20 cellular contexts compared by ENCODE assay signal in genomic region chr2:56648802-56649201, GRCh38.
"Had no signal": no experiment of that assay in that cellular context is flagged by ENCODE, and none has a peak within 500 bp of the region (broad histone marks: within the 10 kb centered on the region; RNA-seq: fewer than 3 reads in every experiment).

No MANE protein-coding gene starts in this region.

- H3K27me3 Mint-ChIP-seq: activated B cell treated with CpG ODN at 0.5 μM for 24 hours; activated CD4-positive, alpha-beta memory T cell treated with anti-CD3 and anti-CD28 coated beads for 36 hours; activated CD4-positive, alpha-beta T cell treated with anti-CD3 and anti-CD28 coated beads, Interleukin-2, amount 10 ng/mL, durations not matched to agents 24 days and 14 days; activated naive CD8-positive, alpha-beta T cell treated with anti-CD3 and anti-CD28 coated beads, Interleukin-2, amount 50 U/mL, for 24 hours had no signal

- H3K4me3 Mint-ChIP-seq: activated B cell treated with CpG ODN at 0.5 μM for 24 hours; activated CD4-positive, alpha-beta memory T cell treated with anti-CD3 and anti-CD28 coated beads for 36 hours; activated CD4-positive, alpha-beta T cell treated with anti-CD3 and anti-CD28 coated beads, Interleukin-2, amount 10 ng/mL, durations not matched to agents 24 days and 14 days; activated naive CD8-positive, alpha-beta T cell treated with anti-CD3 and anti-CD28 coated beads, Interleukin-2, amount 50 U/mL, for 24 hours; activated T-cell treated with anti-CD3 and anti-CD28 coated beads, Interleukin-2, amount 50 U/mL, for 4 hours had no signal

- H3K9me3 Mint-ChIP-seq: activated B cell treated with CpG ODN at 0.5 μM for 24 hours; activated naive CD8-positive, alpha-beta T cell treated with anti-CD3 and anti-CD28 coated beads, Interleukin-2, amount 50 U/mL, for 24 hours had no signal

- H3K4me1 Mint-ChIP-seq: activated B cell treated with CpG ODN at 0.5 μM for 24 hours; activated CD4-positive, alpha-beta T cell treated with anti-CD3 and anti-CD28 coated beads, Interleukin-2, amount 10 ng/mL, durations not matched to agents 24 days and 14 days; activated naive CD8-positive, alpha-beta T cell treated with anti-CD3 and anti-CD28 coated beads, Interleukin-2, amount 50 U/mL, for 24 hours had no signal

- ATAC-seq: activated naive CD4-positive, alpha-beta T cell treated with anti-CD3 and anti-CD28 coated beads, Interleukin-2, amount 50 U/mL, for 72 hours; activated naive CD8-positive, alpha-beta T cell treated with anti-CD3 and anti-CD28 coated beads, Interleukin-2, amount 50 U/mL, for 24 hours; activated T-cell treated with anti-CD3 and anti-CD28 coated beads, Interleukin-2, amount 50 U/mL, for 4 hours had no signal

- H3K27ac Mint-ChIP-seq: activated B cell treated with CpG ODN at 0.5 μM for 24 hours; activated CD4-positive, alpha-beta memory T cell treated with anti-CD3 and anti-CD28 coated beads for 36 hours; activated CD4-positive, alpha-beta T cell treated with anti-CD3 and anti-CD28 coated beads, Interleukin-2, amount 10 ng/mL, durations not matched to agents 24 days and 14 days; activated naive CD4-positive, alpha-beta T cell treated with anti-CD3 and anti-CD28 coated beads, Interleukin-2, amount 50 U/mL, for 72 hours; activated naive CD8-positive, alpha-beta T cell treated with anti-CD3 and anti-CD28 coated beads, Interleukin-2, amount 50 U/mL, for 24 hours had no signal

- H3K36me3 Mint-ChIP-seq: activated CD4-positive, alpha-beta memory T cell treated with anti-CD3 and anti-CD28 coated beads for 36 hours; activated naive CD4-positive, alpha-beta T cell treated with anti-CD3 and anti-CD28 coated beads, Interleukin-2, amount 50 U/mL, for 72 hours had no signal

- DNase-seq: activated B cell treated with CpG ODN at 0.5 μM for 24 hours; activated CD4-positive, alpha-beta memory T cell treated with anti-CD3 and anti-CD28 coated beads for 36 hours; activated CD4-positive, alpha-beta T cell treated with anti-CD3 and anti-CD28 coated beads for 1 hour; activated CD4-positive, alpha-beta T cell treated with anti-CD3 and anti-CD28 coated beads, Interleukin-2, amount 10 ng/mL, durations not matched to agents 24 days and 14 days; activated CD8-positive, alpha-beta memory T cell treated with anti-CD3 and anti-CD28 coated beads for 24 hours; activated effector memory CD4-positive, alpha-beta T cell treated with anti-CD3 and anti-CD28 coated beads, Interleukin-2, amount 50 U/mL, for 16 hours; activated naive CD4-positive, alpha-beta T cell treated with Interleukin-2 at 50 U/mL for 16 hours; activated naive CD8-positive, alpha-beta T cell treated with anti-CD3 and anti-CD28 coated beads, Interleukin-2, amount 50 U/mL, for 24 hours; activated T-cell treated with anti-CD3 and anti-CD28 coated beads, Interleukin-2, amount 50 U/mL, for 4 hours; brain microvascular endothelial cell; Karpas-422; MM.1S; NCI-H1105 treated with DMSO at 0.1 percent for 48 hours; NCI-H1436 treated with DMSO at 0.1 percent for 48 hours; NCI-H187; NCI-H2081; NCI-H446; NCI-H524; SW 1271 had no signal
